Comparison of ENCODE assay signal across 12 cellular contexts in the genomic region with DNA sequence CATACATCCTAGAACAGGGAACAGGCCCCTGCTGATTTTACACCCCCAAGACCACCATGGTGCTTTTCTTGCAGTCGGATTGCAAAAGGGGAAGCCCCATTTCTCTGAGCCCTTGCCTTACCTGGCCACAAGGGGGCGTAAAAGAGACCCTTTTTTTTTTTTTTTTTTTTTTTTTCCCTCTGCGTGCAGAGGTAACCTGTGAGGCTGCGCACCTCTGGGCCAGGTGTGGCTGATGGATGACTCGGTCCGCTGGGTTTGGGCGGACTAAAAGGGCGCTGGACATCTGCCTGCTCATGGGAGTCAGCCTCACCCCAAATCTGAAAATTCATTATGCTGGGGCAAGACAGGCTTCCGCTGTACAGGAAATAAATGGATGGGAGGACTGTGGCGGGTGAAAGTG.
DNase-seq lines count a peak whose midpoint lies in the region; ATAC-seq, FAIRE-seq and TF ChIP-seq lines count a peak whose summit lies in the region.
"Had no signal": no experiment of that assay in that cellular context is flagged by ENCODE, and none has a peak within 500 bp of the region (broad histone marks: within the 10 kb centered on the region; RNA-seq: fewer than 3 reads in every experiment).

No MANE protein-coding gene starts in this region.

- H3K79me2 ChIP-seq in GM12878 (ENCODE audit: control insufficient read depth, insufficient read depth, low read length), result no peaks in the 10 kb centered on the region
- no peaks in the 10 kb centered on the region for H3K79me2 ChIP-seq in mesendoderm (ENCODE audit: control insufficient read depth, insufficient read depth, low read length)

- H3K4me1 ChIP-seq in Caco-2 (peaks cover 12% of the 10 kb centered on the region), GM12878 (ENCODE audit: control insufficient read depth, insufficient read depth, low read length) (no peaks in the 10 kb centered on the region), mesendoderm (ENCODE audit: control insufficient read depth, low read depth, low read length) (peaks cover 2% of the 10 kb centered on the region), prostate gland (replicated peaks) (no peaks in the 10 kb centered on the region)

- H3K4me2 ChIP-seq in GM12878 (ENCODE audit: control insufficient read depth, insufficient read depth) (no peak overlapping the region), mesendoderm (ENCODE audit: low read length) (no peak overlapping the region)

- no peak overlapping the region for H3K23ac ChIP-seq in mesendoderm (ENCODE audit: low read length)

- H3K4me3 Mint-ChIP-seq in Caco-2 (ENCODE audit: unreplicated experiment) (no peak overlapping the region), HFFc6 (no peak overlapping the region)

- H2BK5ac ChIP-seq in mesendoderm (ENCODE audit: low read length), result no peak overlapping the region

- no peak overlapping the region for H3K4ac ChIP-seq in mesendoderm (ENCODE audit: low read depth, low read length)

- TF ChIP-seq CTCF in Caco-2 (IDR thresholded peaks at IDR 0.05; ENCODE audit: insufficient read depth in 1 of 2, low read depth in 1 of 2, low read length in 1 of 2, severe bottlenecking in 1 of 2, unreplicated experiment in 1 of 2) (peak; percentile 76 to 80), HFFc6 (IDR thresholded peaks at IDR 0.05) (peak; percentile 64), GM12878 (IDR thresholded peaks at IDR 0.05 in 2 of 3, conservative IDR thresholded peaks at IDR 0.05 in 1 of 3; ENCODE audit: control insufficient read depth in 2 of 3, extremely low read depth in 1 of 3, insufficient read depth in 1 of 3, low read depth in 3 of 3, low read length in 3 of 3) (peak; percentile 28 to 64 (median 58)), prostate gland (IDR thresholded peaks at IDR 0.05) (peak in 1 of 4 experiments; percentile 46)

- H3K56ac ChIP-seq in mesendoderm (ENCODE audit: low read length), result no peak overlapping the region

- peaks cover 15% of the 10 kb centered on the region for H3K4me1 Mint-ChIP-seq in Caco-2 (ENCODE audit: low read depth, unreplicated experiment)
- H3K4me1 Mint-ChIP-seq in HFFc6 (ENCODE audit: low read depth), result no peaks in the 10 kb centered on the region

- no peak overlapping the region for H2AK5ac ChIP-seq in mesendoderm (ENCODE audit: low read length)

- SMC1A ChIA-PET in GM12878 (lab: Charles Lee; ENCODE audit: uncharacterized antibody, unreplicated experiment), result no interaction called here

- H3K9me3 Mint-ChIP-seq in Caco-2 (ENCODE audit: unreplicated experiment), result no peaks in the 10 kb centered on the region
- H3K9me3 Mint-ChIP-seq in HFFc6, result peaks cover 49% of the 10 kb centered on the region

- BruUV-seq in Caco-2 (replicated peaks; lab: Mats Ljungman, UMichigan), result no TSS peak
- BruUV-seq in GM12878 (replicated peaks; lab: Mats Ljungman, UMichigan), result no TSS peak

- H3K79me1 ChIP-seq in mesendoderm (ENCODE audit: low read length), result no peaks in the 10 kb centered on the region

- TF ChIP-seq RAD21 in GM12878 (IDR thresholded peaks at IDR 0.05; ENCODE audit: insufficient read depth, low read depth, low read length), result peak; percentile 26; the same call in 1 of the 2 replicates

- H2AFZ ChIP-seq in GM12878 (ENCODE audit: control insufficient read depth, low read depth, low read length), result no peak overlapping the region

- intact Hi-C loops in Caco-2 (cut with micrococcal nuclease; ENCODE audit: unreplicated experiment), result no loop called here
- intact Hi-C loops in GM12878 (cut with micrococcal nuclease; ENCODE audit: unreplicated experiment), result no loop called here
- intact Hi-C loops in prostate gland (cut with DNase I), result no loop called here

- H3K27me3 ChIP-seq in Caco-2 (replicated peaks; ENCODE audit: control insufficient read depth, insufficient read depth, low read length) (no peaks in the 10 kb centered on the region), GM12878 (replicated peaks in 1 of 2; ENCODE audit: control insufficient read depth in 2 of 2, insufficient read depth in 2 of 2, low read length in 1 of 2) (peaks cover 0 to 2% of the 10 kb centered on the region in 2 experiments; a peak in 1 of 4 replicates), mesendoderm (ENCODE audit: insufficient read depth, low read length, poor library complexity) (no peaks in the 10 kb centered on the region), prostate gland (replicated peaks; ENCODE audit: insufficient read depth) (no peaks in the 10 kb centered on the region)

- TF ChIP-seq POLR2A in GM12878 (IDR thresholded peaks at IDR 0.05; ENCODE audit: low read depth, low read length) (no peak), prostate gland (IDR thresholded peaks at IDR 0.05) (no peak)

- H3K9me3 ChIP-seq in Caco-2 (no peaks in the 10 kb centered on the region), GM12878 (replicated peaks; ENCODE audit: control insufficient read depth, insufficient read depth, low read length) (no peaks in the 10 kb centered on the region), prostate gland (no peaks in the 10 kb centered on the region)

- FAIRE-seq in GM12878 (lab: Jason Lieb, UNC), result no peak

- H3K9ac ChIP-seq in GM12878 (ENCODE audit: control insufficient read depth, insufficient read depth, low read length) (no peak overlapping the region), mesendoderm (ENCODE audit: low read length) (no peak overlapping the region)

- no peaks in the 10 kb centered on the region for H3K36me3 Mint-ChIP-seq in Caco-2 (ENCODE audit: insufficient read depth, unreplicated experiment)
- peaks cover 3% of the 10 kb centered on the region for H3K36me3 Mint-ChIP-seq in HFFc6 (ENCODE audit: low read depth)

- POLR2A ChIA-PET in Caco-2 (lab: Charles Lee), result no interaction called here
- POLR2A ChIA-PET in GM12878 (lab: Charles Lee), result no interaction called here

- in situ Hi-C loops in GM12878 (cut with MboI), result no loop called here

- H4K5ac ChIP-seq in mesendoderm (ENCODE audit: low read length), result no peak overlapping the region

- 25% methylated on average over 7 of the region's 10 CpGs for WGBS in GM12878 (ENCODE audit: insufficient coverage, insufficient replicate concordance, low lambda C conversion rate, missing lambda C conversion rate)
- no CpG with 5 or more reads among the region's 10 CpGs for WGBS in mesendoderm (ENCODE audit: extremely low coverage, insufficient coverage, low lambda C conversion rate)
- WGBS in prostate gland, result 26% methylated on average over 9 of the region's 10 CpGs

- H3K36me3 ChIP-seq in Caco-2 (ENCODE audit: control insufficient read depth, insufficient read depth, low read length) (no peaks in the 10 kb centered on the region), GM12878 (ENCODE audit: control insufficient read depth in 2 of 2, insufficient read depth in 2 of 2, low read length in 1 of 2) (no peaks in the 10 kb centered on the region), mesendoderm (ENCODE audit: control insufficient read depth, insufficient read depth, low read length) (no peaks in the 10 kb centered on the region), prostate gland (no peaks in the 10 kb centered on the region)

- H3K27ac ChIP-seq in GM12878 (ENCODE audit: control insufficient read depth, insufficient read depth), result no peak overlapping the region
- no peak overlapping the region for H3K27ac ChIP-seq in mesendoderm (ENCODE audit: low read depth, low read length)
- no peak overlapping the region for H3K27ac ChIP-seq in prostate gland

- H4K20me1 ChIP-seq in GM12878 (ENCODE audit: control insufficient read depth, insufficient read depth), result no peaks in the 10 kb centered on the region

- ATAC-seq in GM12878 (no peak), GM18873 (IDR thresholded peaks at IDR 0.05; ENCODE audit: low FRiP score, unreplicated experiment) (no peak)

- no peak overlapping the region for H2BK15ac ChIP-seq in mesendoderm (replicated peaks; ENCODE audit: low read depth)

- CTCF ChIA-PET in Caco-2 (lab: Charles Lee) (interaction anchor here (0.6 kb wide), 1 partner anchor 337 kb away, joined by 3 read pairs; no protein-coding TSS in a partner anchor), GM12878 (lab: Yijun Ruan, JAX) (no interaction called here)

- no peaks in the 10 kb centered on the region for H3K27me3 Mint-ChIP-seq in Caco-2 (ENCODE audit: insufficient read depth, unreplicated experiment)
- H3K27me3 Mint-ChIP-seq in HFFc6 (ENCODE audit: insufficient read depth), result no peaks in the 10 kb centered on the region; the same call in none of the 2 replicates

- H3K18ac ChIP-seq in mesendoderm (ENCODE audit: low read length), result no peak overlapping the region

- no peak overlapping the region for H4K8ac ChIP-seq in mesendoderm (ENCODE audit: low read depth, low read length)

- no peak for TF ChIP-seq EP300 in GM12878 (IDR thresholded peaks at IDR 0.05; ENCODE audit: borderline replicate concordance in 1 of 2, control insufficient read depth in 1 of 2, low read depth in 2 of 2, low read length in 2 of 2)

- RAD21 ChIA-PET in GM12878 (lab: Charles Lee; ENCODE audit: unreplicated experiment), result no interaction called here

- no peak overlapping the region for H2BK120ac ChIP-seq in mesendoderm (ENCODE audit: low read depth, low read length)

- DNase-seq in Caco-2 (peak in 1 of 2 experiments; percentile 18), HFFc6 (no peak), GM12878 (ENCODE audit: low read depth, low spot score) (no peak), mesendoderm (peak; percentile 32), NCI-H774 (lab: John Stamatoyannopoulos, UW) (no peak), prostate gland (ENCODE audit: low spot score) (no peak), superior temporal gyrus (ENCODE audit: extremely low spot score) (no peak)
- DNase-seq: activated CD8-positive, alpha-beta memory T cell treated with anti-CD3 and anti-CD28 coated beads for 24 hours; cerebellar nuclear complex; kidney glomerular epithelial cell; stimulated activated CD4-positive, alpha-beta T cell treated with anti-CD3 and anti-CD28 coated beads, Interleukin-12 subunit alpha, Interleukin-12 subunit beta, amount 100 ng/mL, for 4 hours had no signal

- no peak overlapping the region for H3K27ac Mint-ChIP-seq in Caco-2 (ENCODE audit: unreplicated experiment)
- H3K27ac Mint-ChIP-seq in HFFc6, result no peak overlapping the region

- H3K4me3 ChIP-seq in Caco-2 (ENCODE audit: low read depth, low read length), result no peak overlapping the region
- no peak overlapping the region for H3K4me3 ChIP-seq in GM12878
- H3K4me3 ChIP-seq in mesendoderm (ENCODE audit: low read length), result no peak overlapping the region
- no peak overlapping the region for H3K4me3 ChIP-seq in prostate gland

TF ChIP-seq in GM12878, 131 proteins besides CTCF, POLR2A, EP300 and RAD21:
- TF ChIP-seq RAD51 (IDR thresholded peaks at IDR 0.05) (no peak), ZNF384 (IDR thresholded peaks at IDR 0.05; ENCODE audit: borderline replicate concordance, low read depth, low read length) (peak; percentile 69; the same call in 1 of the 2 replicates)
